1 cellular context compared by ENCODE assay signal in the genomic region with DNA sequence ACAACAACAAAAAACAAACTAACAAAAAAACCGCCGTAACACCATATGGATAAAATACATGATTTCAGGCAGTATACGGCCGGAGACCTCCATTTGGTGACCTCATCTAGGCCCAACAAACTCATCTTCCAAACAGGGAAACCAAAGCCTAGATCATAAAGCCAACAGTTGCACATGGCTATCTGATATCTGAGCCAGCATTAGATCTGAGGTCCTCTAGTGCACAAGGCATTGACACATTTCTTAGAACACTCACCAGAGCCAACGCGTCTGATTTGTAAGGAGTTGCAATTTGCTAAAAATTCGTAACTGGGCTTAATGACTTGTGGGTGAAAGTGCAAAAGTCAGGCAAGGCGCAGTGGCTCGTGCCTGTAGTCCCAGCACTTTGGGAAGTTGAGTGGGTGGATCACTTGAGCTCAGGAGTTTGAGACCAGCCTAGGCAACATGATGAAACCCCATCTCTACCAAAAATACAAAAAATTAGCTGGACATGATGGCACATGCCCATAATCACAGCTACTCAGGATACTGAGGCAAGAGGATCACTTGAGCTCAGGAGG.
TF ChIP-seq lines count a peak whose summit lies in the region.

No MANE protein-coding gene starts in this region.

TF ChIP-seq in K562, 482 proteins besides CTCF, POLR2A, EP300 and RAD21 (continued from another document and continues in another):
- TF ChIP-seq, protein P1, sequence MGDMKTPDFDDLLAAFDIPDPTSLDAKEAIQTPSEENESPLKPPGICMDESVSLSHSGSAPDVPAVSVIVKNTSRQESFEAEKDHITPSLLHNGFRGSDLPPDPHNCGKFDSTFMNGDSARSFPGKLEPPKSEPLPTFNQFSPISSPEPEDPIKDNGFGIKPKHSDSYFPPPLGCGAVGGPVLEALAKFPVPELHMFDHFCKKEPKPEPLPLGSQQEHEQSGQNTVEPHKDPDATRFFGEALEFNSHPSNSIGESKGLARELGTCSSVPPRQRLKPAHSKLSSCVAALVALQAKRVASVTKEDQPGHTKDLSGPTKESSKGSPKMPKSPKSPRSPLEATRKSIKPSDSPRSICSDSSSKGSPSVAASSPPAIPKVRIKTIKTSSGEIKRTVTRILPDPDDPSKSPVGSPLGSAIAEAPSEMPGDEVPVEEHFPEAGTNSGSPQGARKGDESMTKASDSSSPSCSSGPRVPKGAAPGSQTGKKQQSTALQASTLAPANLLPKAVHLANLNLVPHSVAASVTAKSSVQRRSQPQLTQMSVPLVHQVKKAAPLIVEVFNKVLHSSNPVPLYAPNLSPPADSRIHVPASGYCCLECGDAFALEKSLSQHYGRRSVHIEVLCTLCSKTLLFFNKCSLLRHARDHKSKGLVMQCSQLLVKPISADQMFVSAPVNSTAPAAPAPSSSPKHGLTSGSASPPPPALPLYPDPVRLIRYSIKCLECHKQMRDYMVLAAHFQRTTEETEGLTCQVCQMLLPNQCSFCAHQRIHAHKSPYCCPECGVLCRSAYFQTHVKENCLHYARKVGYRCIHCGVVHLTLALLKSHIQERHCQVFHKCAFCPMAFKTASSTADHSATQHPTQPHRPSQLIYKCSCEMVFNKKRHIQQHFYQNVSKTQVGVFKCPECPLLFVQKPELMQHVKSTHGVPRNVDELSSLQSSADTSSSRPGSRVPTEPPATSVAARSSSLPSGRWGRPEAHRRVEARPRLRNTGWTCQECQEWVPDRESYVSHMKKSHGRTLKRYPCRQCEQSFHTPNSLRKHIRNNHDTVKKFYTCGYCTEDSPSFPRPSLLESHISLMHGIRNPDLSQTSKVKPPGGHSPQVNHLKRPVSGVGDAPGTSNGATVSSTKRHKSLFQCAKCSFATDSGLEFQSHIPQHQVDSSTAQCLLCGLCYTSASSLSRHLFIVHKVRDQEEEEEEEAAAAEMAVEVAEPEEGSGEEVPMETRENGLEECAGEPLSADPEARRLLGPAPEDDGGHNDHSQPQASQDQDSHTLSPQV (IDR thresholded peaks at IDR 0.05) = peak; percentile 43; the same call in 1 of the 2 replicates
- 0 out of 2 replicates have a peak, but pooled peaks have one; percentile 27 for TF ChIP-seq ZNF311 (CRISPR knock-in tag; IDR thresholded peaks at IDR 0.05)
- TF ChIP-seq, protein P2, sequence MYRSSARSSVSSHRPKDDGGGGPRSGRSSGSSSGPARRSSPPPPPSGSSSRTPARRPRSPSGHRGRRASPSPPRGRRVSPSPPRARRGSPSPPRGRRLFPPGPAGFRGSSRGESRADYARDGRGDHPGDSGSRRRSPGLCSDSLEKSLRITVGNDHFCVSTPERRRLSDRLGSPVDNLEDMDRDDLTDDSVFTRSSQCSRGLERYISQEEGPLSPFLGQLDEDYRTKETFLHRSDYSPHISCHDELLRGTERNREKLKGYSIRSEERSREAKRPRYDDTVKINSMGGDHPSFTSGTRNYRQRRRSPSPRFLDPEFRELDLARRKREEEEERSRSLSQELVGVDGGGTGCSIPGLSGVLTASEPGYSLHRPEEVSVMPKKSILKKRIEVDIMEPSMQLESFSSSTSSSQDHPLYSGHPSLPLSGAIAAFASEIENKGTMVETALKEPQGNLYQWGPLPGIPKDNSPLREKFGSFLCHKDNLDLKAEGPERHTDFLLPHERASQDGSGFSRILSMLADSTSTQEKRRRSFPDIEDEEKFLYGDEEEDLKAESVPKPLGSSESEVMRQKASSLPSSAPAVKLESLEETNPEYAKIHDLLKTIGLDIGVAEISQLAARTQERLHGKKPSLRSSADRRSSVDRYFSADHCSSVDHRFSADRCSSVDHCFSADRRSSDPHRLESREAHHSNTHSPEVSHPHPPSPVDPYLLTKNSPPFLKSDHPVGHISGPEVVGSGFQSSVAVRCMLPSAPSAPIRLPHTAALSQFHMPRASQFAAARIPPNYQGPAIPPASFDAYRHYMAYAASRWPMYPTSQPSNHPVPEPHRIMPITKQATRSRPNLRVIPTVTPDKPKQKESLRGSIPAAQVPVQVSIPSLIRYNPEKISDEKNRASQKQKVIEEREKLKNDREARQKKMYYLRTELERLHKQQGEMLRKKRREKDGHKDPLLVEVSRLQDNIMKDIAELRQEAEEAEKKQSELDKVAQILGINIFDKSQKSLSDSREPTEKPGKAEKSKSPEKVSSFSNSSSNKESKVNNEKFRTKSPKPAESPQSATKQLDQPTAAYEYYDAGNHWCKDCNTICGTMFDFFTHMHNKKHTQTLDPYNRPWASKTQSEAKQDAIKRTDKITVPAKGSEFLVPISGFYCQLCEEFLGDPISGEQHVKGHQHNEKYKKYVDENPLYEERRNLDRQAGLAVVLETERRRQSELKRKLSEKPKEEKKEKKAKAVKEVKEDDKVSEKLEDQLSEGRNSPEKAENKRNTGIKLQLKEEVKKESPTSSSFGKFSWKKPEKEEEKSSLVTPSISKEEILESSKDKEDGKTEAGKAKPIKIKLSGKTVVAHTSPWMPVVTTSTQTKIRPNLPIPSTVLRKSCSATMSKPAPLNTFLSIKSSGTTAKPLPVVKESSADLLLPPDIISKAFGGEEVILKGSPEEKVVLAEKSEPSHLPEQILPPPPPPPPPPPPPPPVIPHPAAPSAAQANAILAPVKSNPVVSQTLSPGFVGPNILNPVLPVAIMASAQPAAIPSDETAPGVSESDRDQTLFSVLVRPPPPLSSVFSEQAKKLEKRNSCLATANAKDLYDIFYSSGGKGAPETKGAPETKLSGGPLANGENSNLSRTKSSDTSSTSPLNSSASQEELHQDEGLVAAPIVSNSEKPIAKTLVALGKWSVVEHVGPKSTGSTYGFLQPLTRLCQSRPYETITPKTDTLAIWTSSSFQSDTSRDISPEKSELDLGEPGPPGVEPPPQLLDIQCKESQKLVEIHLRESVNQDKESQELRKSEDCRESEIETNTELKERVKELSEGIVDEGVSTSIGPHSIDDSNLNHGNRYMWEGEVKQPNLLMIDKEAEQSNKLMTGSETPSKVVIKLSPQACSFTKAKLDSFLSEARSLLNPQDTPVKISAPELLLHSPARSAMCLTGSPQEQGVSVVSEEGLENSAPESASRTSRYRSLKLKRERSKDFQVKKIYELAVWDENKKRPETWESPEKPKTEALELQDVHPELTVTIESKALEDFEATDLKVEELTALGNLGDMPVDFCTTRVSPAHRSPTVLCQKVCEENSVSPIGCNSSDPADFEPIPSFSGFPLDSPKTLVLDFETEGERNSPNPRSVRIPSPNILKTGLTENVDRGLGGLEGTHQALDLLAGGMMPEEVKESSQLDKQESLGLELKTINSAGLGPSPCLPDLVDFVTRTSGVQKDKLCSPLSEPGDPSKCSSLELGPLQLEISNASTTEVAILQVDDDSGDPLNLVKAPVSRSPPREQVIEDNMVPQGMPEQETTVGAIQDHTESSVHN (IDR thresholded peaks at IDR 0.05; ENCODE audit: borderline replicate concordance in 1 of 2, low read depth in 1 of 2) = no peak
- peak; percentile 25; the same call in 1 of the 2 replicates for TF ChIP-seq BHLHE40 (IDR thresholded peaks at IDR 0.05; ENCODE audit: low read length)
- TF ChIP-seq, protein P3, sequence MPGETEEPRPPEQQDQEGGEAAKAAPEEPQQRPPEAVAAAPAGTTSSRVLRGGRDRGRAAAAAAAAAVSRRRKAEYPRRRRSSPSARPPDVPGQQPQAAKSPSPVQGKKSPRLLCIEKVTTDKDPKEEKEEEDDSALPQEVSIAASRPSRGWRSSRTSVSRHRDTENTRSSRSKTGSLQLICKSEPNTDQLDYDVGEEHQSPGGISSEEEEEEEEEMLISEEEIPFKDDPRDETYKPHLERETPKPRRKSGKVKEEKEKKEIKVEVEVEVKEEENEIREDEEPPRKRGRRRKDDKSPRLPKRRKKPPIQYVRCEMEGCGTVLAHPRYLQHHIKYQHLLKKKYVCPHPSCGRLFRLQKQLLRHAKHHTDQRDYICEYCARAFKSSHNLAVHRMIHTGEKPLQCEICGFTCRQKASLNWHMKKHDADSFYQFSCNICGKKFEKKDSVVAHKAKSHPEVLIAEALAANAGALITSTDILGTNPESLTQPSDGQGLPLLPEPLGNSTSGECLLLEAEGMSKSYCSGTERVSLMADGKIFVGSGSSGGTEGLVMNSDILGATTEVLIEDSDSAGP (CRISPR knock-in tag; IDR thresholded peaks at IDR 0.05) = no peak
- no peak for TF ChIP-seq GATAD2A (IDR thresholded peaks at IDR 0.05)
- TF ChIP-seq, protein P4, sequence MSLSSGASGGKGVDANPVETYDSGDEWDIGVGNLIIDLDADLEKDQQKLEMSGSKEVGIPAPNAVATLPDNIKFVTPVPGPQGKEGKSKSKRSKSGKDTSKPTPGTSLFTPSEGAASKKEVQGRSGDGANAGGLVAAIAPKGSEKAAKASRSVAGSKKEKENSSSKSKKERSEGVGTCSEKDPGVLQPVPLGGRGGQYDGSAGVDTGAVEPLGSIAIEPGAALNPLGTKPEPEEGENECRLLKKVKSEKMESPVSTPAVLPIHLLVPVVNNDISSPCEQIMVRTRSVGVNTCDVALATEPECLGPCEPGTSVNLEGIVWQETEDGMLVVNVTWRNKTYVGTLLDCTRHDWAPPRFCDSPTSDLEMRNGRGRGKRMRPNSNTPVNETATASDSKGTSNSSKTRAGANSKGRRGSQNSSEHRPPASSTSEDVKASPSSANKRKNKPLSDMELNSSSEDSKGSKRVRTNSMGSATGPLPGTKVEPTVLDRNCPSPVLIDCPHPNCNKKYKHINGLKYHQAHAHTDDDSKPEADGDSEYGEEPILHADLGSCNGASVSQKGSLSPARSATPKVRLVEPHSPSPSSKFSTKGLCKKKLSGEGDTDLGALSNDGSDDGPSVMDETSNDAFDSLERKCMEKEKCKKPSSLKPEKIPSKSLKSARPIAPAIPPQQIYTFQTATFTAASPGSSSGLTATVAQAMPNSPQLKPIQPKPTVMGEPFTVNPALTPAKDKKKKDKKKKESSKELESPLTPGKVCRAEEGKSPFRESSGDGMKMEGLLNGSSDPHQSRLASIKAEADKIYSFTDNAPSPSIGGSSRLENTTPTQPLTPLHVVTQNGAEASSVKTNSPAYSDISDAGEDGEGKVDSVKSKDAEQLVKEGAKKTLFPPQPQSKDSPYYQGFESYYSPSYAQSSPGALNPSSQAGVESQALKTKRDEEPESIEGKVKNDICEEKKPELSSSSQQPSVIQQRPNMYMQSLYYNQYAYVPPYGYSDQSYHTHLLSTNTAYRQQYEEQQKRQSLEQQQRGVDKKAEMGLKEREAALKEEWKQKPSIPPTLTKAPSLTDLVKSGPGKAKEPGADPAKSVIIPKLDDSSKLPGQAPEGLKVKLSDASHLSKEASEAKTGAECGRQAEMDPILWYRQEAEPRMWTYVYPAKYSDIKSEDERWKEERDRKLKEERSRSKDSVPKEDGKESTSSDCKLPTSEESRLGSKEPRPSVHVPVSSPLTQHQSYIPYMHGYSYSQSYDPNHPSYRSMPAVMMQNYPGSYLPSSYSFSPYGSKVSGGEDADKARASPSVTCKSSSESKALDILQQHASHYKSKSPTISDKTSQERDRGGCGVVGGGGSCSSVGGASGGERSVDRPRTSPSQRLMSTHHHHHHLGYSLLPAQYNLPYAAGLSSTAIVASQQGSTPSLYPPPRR (CRISPR knock-in tag; IDR thresholded peaks at IDR 0.05; ENCODE audit: borderline replicate concordance) = no peak
- no peak for TF ChIP-seq ZNF707 (CRISPR knock-in tag; conservative IDR thresholded peaks at IDR 0.05)
- TF ChIP-seq, protein P5, sequence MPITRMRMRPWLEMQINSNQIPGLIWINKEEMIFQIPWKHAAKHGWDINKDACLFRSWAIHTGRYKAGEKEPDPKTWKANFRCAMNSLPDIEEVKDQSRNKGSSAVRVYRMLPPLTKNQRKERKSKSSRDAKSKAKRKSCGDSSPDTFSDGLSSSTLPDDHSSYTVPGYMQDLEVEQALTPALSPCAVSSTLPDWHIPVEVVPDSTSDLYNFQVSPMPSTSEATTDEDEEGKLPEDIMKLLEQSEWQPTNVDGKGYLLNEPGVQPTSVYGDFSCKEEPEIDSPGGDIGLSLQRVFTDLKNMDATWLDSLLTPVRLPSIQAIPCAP (CRISPR knock-in tag; IDR thresholded peaks at IDR 0.05; ENCODE audit: borderline replicate concordance) = no peak
- TF ChIP-seq SAFB (IDR thresholded peaks at IDR 0.05; ENCODE audit: borderline replicate concordance, low read depth, low read length) = no peak
- TF ChIP-seq, protein P6, sequence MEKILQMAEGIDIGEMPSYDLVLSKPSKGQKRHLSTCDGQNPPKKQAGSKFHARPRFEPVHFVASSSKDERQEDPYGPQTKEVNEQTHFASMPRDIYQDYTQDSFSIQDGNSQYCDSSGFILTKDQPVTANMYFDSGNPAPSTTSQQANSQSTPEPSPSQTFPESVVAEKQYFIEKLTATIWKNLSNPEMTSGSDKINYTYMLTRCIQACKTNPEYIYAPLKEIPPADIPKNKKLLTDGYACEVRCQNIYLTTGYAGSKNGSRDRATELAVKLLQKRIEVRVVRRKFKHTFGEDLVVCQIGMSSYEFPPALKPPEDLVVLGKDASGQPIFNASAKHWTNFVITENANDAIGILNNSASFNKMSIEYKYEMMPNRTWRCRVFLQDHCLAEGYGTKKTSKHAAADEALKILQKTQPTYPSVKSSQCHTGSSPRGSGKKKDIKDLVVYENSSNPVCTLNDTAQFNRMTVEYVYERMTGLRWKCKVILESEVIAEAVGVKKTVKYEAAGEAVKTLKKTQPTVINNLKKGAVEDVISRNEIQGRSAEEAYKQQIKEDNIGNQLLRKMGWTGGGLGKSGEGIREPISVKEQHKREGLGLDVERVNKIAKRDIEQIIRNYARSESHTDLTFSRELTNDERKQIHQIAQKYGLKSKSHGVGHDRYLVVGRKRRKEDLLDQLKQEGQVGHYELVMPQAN (IDR thresholded peaks at IDR 0.05; ENCODE audit: borderline replicate concordance) = no peak
- TF ChIP-seq, protein P7, sequence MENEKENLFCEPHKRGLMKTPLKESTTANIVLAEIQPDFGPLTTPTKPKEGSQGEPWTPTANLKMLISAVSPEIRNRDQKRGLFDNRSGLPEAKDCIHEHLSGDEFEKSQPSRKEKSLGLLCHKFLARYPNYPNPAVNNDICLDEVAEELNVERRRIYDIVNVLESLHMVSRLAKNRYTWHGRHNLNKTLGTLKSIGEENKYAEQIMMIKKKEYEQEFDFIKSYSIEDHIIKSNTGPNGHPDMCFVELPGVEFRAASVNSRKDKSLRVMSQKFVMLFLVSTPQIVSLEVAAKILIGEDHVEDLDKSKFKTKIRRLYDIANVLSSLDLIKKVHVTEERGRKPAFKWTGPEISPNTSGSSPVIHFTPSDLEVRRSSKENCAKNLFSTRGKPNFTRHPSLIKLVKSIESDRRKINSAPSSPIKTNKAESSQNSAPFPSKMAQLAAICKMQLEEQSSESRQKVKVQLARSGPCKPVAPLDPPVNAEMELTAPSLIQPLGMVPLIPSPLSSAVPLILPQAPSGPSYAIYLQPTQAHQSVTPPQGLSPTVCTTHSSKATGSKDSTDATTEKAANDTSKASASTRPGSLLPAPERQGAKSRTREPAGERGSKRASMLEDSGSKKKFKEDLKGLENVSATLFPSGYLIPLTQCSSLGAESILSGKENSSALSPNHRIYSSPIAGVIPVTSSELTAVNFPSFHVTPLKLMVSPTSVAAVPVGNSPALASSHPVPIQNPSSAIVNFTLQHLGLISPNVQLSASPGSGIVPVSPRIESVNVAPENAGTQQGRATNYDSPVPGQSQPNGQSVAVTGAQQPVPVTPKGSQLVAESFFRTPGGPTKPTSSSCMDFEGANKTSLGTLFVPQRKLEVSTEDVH (IDR thresholded peaks at IDR 0.05; ENCODE audit: low read depth, partially characterized antibody) = no peak
- TF ChIP-seq, protein P8, sequence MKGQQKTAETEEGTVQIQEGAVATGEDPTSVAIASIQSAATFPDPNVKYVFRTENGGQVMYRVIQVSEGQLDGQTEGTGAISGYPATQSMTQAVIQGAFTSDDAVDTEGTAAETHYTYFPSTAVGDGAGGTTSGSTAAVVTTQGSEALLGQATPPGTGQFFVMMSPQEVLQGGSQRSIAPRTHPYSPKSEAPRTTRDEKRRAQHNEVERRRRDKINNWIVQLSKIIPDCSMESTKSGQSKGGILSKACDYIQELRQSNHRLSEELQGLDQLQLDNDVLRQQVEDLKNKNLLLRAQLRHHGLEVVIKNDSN (CRISPR knock-in tag; IDR thresholded peaks at IDR 0.05) = no peak
- no peak for TF ChIP-seq EWSR1 (IDR thresholded peaks at IDR 0.05; ENCODE audit: borderline replicate concordance, low read depth, partially characterized antibody)
- TF ChIP-seq PCBP2 (IDR thresholded peaks at IDR 0.05; ENCODE audit: low read depth, low read length, poor library complexity, severe bottlenecking) = no peak
- TF ChIP-seq TEAD2 (tag; IDR thresholded peaks at IDR 0.05) = no peak
- TF ChIP-seq RNF2 (IDR thresholded peaks at IDR 0.05) = no peak
- no peak for TF ChIP-seq HNRNPUL1 (IDR thresholded peaks at IDR 0.05; ENCODE audit: low read length)
- no peak for TF ChIP-seq NFYB (IDR thresholded peaks at IDR 0.05; ENCODE audit: extremely low read depth, insufficient read length)
- no peak for TF ChIP-seq XRCC3 (IDR thresholded peaks at IDR 0.05)
- no peak for TF ChIP-seq HEY1 (CRISPR knock-in tag; IDR thresholded peaks at IDR 0.05; ENCODE audit: borderline replicate concordance)
